ENCODE assay signal across 1 cellular context in the genomic region with DNA sequence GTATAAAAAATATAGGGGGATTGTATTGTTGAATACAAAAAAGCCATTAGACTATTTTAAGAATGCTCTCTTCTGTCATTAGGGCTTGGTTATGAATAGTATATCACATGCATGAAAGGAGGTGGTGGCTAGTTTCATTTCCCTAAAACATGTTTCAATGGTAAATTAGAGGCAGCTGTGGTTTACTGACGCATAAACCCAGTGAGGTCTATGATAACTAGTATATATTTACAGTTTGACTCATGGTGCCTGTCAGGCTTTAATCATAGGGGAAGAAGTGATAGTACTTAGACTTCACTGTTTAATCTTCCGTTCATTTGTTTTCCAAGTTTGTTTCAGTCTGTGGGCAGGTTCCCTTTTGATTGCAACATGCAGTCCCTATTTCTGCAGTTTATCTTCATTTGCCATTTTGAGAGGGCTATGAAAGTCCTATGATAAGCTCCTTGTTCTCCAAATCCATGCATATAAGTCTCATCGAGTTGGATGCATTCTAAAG.
TF ChIP-seq lines count a peak whose summit lies in the region.

No MANE protein-coding gene starts in this region.

TF ChIP-seq in HepG2, 621 proteins besides CTCF, POLR2A, EP300 and RAD21 (continued from another document and continues in another):
- TF ChIP-seq, protein P1, sequence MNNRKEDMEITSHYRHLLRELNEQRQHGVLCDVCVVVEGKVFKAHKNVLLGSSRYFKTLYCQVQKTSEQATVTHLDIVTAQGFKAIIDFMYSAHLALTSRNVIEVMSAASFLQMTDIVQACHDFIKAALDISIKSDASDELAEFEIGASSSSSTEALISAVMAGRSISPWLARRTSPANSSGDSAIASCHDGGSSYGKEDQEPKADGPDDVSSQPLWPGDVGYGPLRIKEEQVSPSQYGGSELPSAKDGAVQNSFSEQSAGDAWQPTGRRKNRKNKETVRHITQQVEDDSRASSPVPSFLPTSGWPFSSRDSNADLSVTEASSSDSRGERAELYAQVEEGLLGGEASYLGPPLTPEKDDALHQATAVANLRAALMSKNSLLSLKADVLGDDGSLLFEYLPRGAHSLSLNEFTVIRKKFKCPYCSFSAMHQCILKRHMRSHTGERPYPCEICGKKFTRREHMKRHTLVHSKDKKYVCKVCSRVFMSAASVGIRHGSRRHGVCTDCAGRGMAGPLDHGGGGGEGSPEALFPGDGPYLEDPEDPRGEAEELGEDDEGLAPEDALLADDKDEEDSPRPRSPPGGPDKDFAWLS (CRISPR knock-in tag; IDR thresholded peaks at IDR 0.05; ENCODE audit: borderline replicate concordance), result no peak
- TF ChIP-seq GLI4 (CRISPR knock-in tag; IDR thresholded peaks at IDR 0.05; ENCODE audit: borderline replicate concordance) (no peak), PHF5A (CRISPR knock-in tag; IDR thresholded peaks at IDR 0.05; ENCODE audit: low read depth, unreplicated experiment) (peak; percentile 49), PHB2 (IDR thresholded peaks at IDR 0.05; ENCODE audit: partially characterized antibody) (no peak), ZNF605 (CRISPR knock-in tag; IDR thresholded peaks at IDR 0.05) (no peak), CHD2 (IDR thresholded peaks at IDR 0.05; ENCODE audit: low read depth, low read length) (no peak), ATM (IDR thresholded peaks at IDR 0.05; ENCODE audit: borderline replicate concordance) (no peak), ZBTB8A (CRISPR knock-in tag; IDR thresholded peaks at IDR 0.05; ENCODE audit: borderline replicate concordance, low read depth) (no peak), ARNT (IDR thresholded peaks at IDR 0.05) (no peak), HOXA5 (CRISPR knock-in tag; IDR thresholded peaks at IDR 0.05) (peak; percentile 65; the same call in 1 of the 2 replicates), ELF4 (CRISPR knock-in tag; IDR thresholded peaks at IDR 0.05; ENCODE audit: borderline replicate concordance) (no peak), CBFB (CRISPR knock-in tag; IDR thresholded peaks at IDR 0.05) (0 out of 2 replicates have a peak, but pooled peaks have one; percentile 36), SIX4 (CRISPR knock-in tag; IDR thresholded peaks at IDR 0.05) (no peak), ZSCAN9 (CRISPR knock-in tag; IDR thresholded peaks at IDR 0.05; ENCODE audit: borderline replicate concordance) (0 out of 2 replicates have a peak, but pooled peaks have one; percentile 72), ZFP36 (IDR thresholded peaks at IDR 0.05; ENCODE audit: borderline replicate concordance, low read depth, low read length, partially characterized antibody) (no peak), ZNF326 (CRISPR knock-in tag; IDR thresholded peaks at IDR 0.05; ENCODE audit: borderline replicate concordance) (no peak), AGO1 (IDR thresholded peaks at IDR 0.05; ENCODE audit: low read depth, low read length, poor library complexity, severe bottlenecking) (no peak), NR2F1 (CRISPR knock-in tag; IDR thresholded peaks at IDR 0.05) (0 out of 4 replicates have a peak, but pooled peaks of 1 of the 2 experiments have one; percentile 16), SOX13 (IDR thresholded peaks at IDR 0.05) (peak; percentile 72; the same call in 1 of the 2 replicates), SOX13 (CRISPR knock-in tag; conservative IDR thresholded peaks at IDR 0.05 in 1 of 2, IDR thresholded peaks at IDR 0.05 in 1 of 2) (peak in 1 of 2 experiments; percentile 83; a peak in 2 of 4 replicates), MEF2D (CRISPR knock-in tag; IDR thresholded peaks at IDR 0.05) (peak; percentile 31; the same call in 1 of the 2 replicates), SOX6 (IDR thresholded peaks at IDR 0.05) (no peak), SOX6 (CRISPR knock-in tag; IDR thresholded peaks at IDR 0.05) (peak; percentile 82), JUN (CRISPR knock-in tag; IDR thresholded peaks at IDR 0.05) (peak; percentile 66; the same call in 1 of the 2 replicates), YEATS4 (CRISPR knock-in tag; IDR thresholded peaks at IDR 0.05; ENCODE audit: borderline replicate concordance) (peak; percentile 21; the same call in 1 of the 2 replicates), ZNF496 (CRISPR knock-in tag; IDR thresholded peaks at IDR 0.05; ENCODE audit: insufficient replicate concordance) (no peak), WIZ (CRISPR knock-in tag; IDR thresholded peaks at IDR 0.05) (no peak), GTF3A (CRISPR knock-in tag; conservative IDR thresholded peaks at IDR 0.05) (no peak), POLR2G (IDR thresholded peaks at IDR 0.05; ENCODE audit: low read depth, low read length) (no peak), MED1 (CRISPR knock-in tag; IDR thresholded peaks at IDR 0.05) (peak; percentile 86), ZNF331 (CRISPR knock-in tag; IDR thresholded peaks at IDR 0.05) (peak; percentile 63; the same call in 1 of the 2 replicates), ATF1 (CRISPR knock-in tag; IDR thresholded peaks at IDR 0.05) (no peak), ATAD3A (CRISPR knock-in tag; IDR thresholded peaks at IDR 0.05) (no peak), HNF4A (CRISPR knock-in tag; IDR thresholded peaks at IDR 0.05) (peak; percentile 13; the same call in 1 of the 2 replicates)
- TF ChIP-seq, protein P2, sequence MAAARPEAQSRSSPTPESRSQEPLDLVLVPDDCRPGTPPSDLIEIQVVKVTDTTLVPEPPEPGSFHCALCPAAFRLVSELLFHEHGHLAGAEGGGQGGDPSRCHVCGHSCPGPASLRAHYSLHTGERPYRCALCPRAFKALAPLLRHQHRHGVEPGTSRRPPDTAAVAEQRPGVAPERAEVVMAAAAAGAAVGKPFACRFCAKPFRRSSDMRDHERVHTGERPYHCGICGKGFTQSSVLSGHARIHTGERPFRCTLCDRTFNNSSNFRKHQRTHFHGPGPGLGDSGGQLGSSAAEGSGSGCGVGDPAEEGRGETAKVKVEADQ (CRISPR knock-in tag; IDR thresholded peaks at IDR 0.05; ENCODE audit: borderline replicate concordance), result no peak
- TF ChIP-seq, protein P3, sequence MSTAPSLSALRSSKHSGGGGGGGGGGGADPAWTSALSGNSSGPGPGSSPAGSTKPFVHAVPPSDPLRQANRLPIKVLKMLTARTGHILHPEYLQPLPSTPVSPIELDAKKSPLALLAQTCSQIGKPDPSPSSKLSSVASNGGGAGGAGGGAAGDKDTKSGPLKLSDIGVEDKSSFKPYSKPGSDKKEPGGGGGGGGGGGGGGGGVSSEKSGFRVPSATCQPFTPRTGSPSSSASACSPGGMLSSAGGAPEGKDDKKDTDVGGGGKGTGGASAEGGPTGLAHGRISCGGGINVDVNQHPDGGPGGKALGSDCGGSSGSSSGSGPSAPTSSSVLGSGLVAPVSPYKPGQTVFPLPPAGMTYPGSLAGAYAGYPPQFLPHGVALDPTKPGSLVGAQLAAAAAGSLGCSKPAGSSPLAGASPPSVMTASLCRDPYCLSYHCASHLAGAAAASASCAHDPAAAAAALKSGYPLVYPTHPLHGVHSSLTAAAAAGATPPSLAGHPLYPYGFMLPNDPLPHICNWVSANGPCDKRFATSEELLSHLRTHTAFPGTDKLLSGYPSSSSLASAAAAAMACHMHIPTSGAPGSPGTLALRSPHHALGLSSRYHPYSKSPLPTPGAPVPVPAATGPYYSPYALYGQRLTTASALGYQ (CRISPR knock-in tag; IDR thresholded peaks at IDR 0.05), result peak; percentile 84; the same call in 1 of the 2 replicates
- TF ChIP-seq, protein P4, sequence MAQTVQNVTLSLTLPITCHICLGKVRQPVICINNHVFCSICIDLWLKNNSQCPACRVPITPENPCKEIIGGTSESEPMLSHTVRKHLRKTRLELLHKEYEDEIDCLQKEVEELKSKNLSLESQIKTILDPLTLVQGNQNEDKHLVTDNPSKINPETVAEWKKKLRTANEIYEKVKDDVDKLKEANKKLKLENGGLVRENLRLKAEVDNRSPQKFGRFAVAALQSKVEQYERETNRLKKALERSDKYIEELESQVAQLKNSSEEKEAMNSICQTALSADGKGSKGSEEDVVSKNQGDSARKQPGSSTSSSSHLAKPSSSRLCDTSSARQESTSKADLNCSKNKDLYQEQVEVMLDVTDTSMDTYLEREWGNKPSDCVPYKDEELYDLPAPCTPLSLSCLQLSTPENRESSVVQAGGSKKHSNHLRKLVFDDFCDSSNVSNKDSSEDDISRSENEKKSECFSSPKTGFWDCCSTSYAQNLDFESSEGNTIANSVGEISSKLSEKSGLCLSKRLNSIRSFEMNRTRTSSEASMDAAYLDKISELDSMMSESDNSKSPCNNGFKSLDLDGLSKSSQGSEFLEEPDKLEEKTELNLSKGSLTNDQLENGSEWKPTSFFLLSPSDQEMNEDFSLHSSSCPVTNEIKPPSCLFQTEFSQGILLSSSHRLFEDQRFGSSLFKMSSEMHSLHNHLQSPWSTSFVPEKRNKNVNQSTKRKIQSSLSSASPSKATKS (CRISPR knock-in tag; IDR thresholded peaks at IDR 0.05), result no peak
- TF ChIP-seq, protein P5, sequence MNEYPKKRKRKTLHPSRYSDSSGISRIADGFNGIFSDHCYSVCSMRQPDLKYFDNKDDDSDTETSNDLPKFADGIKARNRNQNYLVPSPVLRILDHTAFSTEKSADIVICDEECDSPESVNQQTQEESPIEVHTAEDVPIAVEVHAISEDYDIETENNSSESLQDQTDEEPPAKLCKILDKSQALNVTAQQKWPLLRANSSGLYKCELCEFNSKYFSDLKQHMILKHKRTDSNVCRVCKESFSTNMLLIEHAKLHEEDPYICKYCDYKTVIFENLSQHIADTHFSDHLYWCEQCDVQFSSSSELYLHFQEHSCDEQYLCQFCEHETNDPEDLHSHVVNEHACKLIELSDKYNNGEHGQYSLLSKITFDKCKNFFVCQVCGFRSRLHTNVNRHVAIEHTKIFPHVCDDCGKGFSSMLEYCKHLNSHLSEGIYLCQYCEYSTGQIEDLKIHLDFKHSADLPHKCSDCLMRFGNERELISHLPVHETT (CRISPR knock-in tag; conservative IDR thresholded peaks at IDR 0.05), result 0 out of 2 replicates have a peak, but pooled peaks have one; percentile 22
- TF ChIP-seq, protein P6, sequence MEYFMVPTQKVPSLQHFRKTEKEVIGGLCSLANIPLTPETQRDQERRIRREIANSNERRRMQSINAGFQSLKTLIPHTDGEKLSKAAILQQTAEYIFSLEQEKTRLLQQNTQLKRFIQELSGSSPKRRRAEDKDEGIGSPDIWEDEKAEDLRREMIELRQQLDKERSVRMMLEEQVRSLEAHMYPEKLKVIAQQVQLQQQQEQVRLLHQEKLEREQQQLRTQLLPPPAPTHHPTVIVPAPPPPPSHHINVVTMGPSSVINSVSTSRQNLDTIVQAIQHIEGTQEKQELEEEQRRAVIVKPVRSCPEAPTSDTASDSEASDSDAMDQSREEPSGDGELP (IDR thresholded peaks at IDR 0.05; ENCODE audit: borderline replicate concordance, low read depth), result peak; percentile 41; the same call in 1 of the 2 replicates
- TF ChIP-seq, protein P7, sequence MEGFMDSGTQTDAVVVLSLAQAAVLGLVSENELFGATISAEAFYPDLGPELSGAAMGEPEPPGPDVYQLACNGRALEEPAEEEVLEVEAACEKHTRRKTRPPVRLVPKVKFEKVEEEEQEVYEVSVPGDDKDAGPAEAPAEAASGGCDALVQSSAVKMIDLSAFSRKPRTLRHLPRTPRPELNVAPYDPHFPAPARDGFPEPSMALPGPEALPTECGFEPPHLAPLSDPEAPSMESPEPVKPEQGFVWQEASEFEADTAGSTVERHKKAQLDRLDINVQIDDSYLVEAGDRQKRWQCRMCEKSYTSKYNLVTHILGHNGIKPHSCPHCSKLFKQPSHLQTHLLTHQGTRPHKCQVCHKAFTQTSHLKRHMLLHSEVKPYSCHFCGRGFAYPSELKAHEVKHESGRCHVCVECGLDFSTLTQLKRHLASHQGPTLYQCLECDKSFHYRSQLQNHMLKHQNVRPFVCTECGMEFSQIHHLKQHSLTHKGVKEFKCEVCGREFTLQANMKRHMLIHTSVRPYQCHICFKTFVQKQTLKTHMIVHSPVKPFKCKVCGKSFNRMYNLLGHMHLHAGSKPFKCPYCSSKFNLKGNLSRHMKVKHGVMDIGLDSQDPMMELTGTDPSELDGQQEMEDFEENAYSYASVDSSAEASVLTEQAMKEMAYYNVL (CRISPR knock-in tag; IDR thresholded peaks at IDR 0.05; ENCODE audit: borderline replicate concordance), result peak; percentile 67
- TF ChIP-seq, protein P8, sequence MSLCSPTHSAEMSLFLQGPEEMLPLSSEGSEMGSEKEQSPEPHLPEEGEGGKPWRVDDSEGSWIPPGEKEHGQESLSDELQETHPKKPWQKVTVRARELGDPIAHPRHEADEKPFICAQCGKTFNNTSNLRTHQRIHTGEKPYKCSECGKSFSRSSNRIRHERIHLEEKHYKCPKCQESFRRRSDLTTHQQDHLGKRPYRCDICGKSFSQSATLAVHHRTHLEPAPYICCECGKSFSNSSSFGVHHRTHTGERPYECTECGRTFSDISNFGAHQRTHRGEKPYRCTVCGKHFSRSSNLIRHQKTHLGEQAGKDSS (CRISPR knock-in tag; IDR thresholded peaks at IDR 0.05; ENCODE audit: borderline replicate concordance, low read depth), result no peak
- TF ChIP-seq, protein P9, sequence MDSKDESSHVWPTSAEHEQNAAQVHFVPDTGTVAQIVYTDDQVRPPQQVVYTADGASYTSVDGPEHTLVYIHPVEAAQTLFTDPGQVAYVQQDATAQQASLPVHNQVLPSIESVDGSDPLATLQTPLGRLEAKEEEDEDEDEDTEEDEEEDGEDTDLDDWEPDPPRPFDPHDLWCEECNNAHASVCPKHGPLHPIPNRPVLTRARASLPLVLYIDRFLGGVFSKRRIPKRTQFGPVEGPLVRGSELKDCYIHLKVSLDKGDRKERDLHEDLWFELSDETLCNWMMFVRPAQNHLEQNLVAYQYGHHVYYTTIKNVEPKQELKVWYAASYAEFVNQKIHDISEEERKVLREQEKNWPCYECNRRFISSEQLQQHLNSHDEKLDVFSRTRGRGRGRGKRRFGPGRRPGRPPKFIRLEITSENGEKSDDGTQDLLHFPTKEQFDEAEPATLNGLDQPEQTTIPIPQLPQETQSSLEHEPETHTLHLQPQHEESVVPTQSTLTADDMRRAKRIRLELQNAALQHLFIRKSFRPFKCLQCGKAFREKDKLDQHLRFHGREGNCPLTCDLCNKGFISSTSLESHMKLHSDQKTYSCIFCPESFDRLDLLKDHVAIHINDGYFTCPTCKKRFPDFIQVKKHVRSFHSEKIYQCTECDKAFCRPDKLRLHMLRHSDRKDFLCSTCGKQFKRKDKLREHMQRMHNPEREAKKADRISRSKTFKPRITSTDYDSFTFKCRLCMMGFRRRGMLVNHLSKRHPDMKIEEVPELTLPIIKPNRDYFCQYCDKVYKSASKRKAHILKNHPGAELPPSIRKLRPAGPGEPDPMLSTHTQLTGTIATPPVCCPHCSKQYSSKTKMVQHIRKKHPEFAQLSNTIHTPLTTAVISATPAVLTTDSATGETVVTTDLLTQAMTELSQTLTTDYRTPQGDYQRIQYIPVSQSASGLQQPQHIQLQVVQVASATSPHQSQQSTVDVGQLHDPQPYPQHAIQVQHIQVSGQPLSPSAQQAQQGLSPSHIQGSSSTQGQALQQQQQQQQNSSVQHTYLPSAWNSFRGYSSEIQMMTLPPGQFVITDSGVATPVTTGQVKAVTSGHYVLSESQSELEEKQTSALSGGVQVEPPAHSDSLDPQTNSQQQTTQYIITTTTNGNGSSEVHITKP (CRISPR knock-in tag; IDR thresholded peaks at IDR 0.05; ENCODE audit: low read depth), result 0 out of 2 replicates have a peak, but pooled peaks have one; percentile 23
- TF ChIP-seq, protein P10, sequence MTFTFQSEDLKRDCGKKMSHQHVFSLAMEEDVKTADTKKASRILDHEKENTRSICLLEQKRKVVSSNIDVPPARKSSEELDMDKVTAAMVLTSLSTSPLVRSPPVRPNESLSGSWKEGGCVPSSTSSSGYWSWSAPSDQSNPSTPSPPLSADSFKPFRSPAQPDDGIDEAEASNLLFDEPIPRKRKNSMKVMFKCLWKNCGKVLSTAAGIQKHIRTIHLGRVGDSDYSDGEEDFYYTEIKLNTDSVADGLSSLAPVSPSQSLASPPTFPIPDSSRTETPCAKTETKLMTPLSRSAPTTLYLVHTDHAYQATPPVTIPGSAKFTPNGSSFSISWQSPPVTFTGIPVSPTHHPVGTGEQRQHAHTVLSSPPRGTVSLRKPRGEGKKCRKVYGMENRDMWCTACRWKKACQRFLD (CRISPR knock-in tag; IDR thresholded peaks at IDR 0.05; ENCODE audit: borderline replicate concordance), result no peak
